Comparison of ENCODE assay signal across 3 cellular contexts in genomic region chr10:48431871-48432270, GRCh38.
TF ChIP-seq lines count a peak whose summit lies in the region.

No MANE protein-coding gene starts in this region.

TF ChIP-seq in IMR-90, 13 proteins besides CTCF, POLR2A, EP300 and RAD21:
- no peak for TF ChIP-seq MXI1 (IDR thresholded peaks at IDR 0.05; ENCODE audit: borderline replicate concordance, low read depth, low read length)
- TF ChIP-seq MAZ (IDR thresholded peaks at IDR 0.05; ENCODE audit: borderline replicate concordance, low read depth, low read length), result no peak
- TF ChIP-seq FOS (IDR thresholded peaks at IDR 0.05; ENCODE audit: low read depth, low read length), result no peak
- TF ChIP-seq NFE2L2 (IDR thresholded peaks at IDR 0.05; ENCODE audit: low read depth, low read length), result no peak
- TF ChIP-seq CEBPB (IDR thresholded peaks at IDR 0.05; ENCODE audit: low read depth, low read length), result no peak
- TF ChIP-seq, protein P1, sequence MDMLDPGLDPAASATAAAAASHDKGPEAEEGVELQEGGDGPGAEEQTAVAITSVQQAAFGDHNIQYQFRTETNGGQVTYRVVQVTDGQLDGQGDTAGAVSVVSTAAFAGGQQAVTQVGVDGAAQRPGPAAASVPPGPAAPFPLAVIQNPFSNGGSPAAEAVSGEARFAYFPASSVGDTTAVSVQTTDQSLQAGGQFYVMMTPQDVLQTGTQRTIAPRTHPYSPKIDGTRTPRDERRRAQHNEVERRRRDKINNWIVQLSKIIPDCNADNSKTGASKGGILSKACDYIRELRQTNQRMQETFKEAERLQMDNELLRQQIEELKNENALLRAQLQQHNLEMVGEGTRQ (IDR thresholded peaks at IDR 0.05; ENCODE audit: low read depth, low read length), result no peak
- no peak for TF ChIP-seq MAFK (IDR thresholded peaks at IDR 0.05; ENCODE audit: low read depth, low read length)
- no peak for TF ChIP-seq CHD1 (IDR thresholded peaks at IDR 0.05; ENCODE audit: low read depth, low read length)
- TF ChIP-seq SMC3 (IDR thresholded peaks at IDR 0.05; ENCODE audit: low read depth, low read length), result no peak
- no peak for TF ChIP-seq ELK1 (IDR thresholded peaks at IDR 0.05; ENCODE audit: borderline replicate concordance, low read depth, low read length)
- no peak for TF ChIP-seq RFX5 (IDR thresholded peaks at IDR 0.05; ENCODE audit: low read depth, low read length)
- no peak for TF ChIP-seq BHLHE40 (IDR thresholded peaks at IDR 0.05; ENCODE audit: low read depth, low read length)
- no peak for TF ChIP-seq RCOR1 (IDR thresholded peaks at IDR 0.05; ENCODE audit: insufficient replicate concordance, low read length)

TF ChIP-seq in K562, 482 proteins besides CTCF, POLR2A, EP300 and RAD21 (continues in another document):
- no peak for TF ChIP-seq ZNF511 (CRISPR knock-in tag; IDR thresholded peaks at IDR 0.05)
- peak; percentile 47 for TF ChIP-seq MTA2 (IDR thresholded peaks at IDR 0.05; ENCODE audit: low read depth)
- TF ChIP-seq, protein P2, sequence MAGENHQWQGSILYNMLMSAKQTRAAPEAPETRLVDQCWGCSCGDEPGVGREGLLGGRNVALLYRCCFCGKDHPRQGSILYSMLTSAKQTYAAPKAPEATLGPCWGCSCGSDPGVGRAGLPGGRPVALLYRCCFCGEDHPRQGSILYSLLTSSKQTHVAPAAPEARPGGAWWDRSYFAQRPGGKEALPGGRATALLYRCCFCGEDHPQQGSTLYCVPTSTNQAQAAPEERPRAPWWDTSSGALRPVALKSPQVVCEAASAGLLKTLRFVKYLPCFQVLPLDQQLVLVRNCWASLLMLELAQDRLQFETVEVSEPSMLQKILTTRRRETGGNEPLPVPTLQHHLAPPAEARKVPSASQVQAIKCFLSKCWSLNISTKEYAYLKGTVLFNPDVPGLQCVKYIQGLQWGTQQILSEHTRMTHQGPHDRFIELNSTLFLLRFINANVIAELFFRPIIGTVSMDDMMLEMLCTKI (IDR thresholded peaks at IDR 0.05; ENCODE audit: partially characterized antibody), result no peak
- 0 out of 2 replicates have a peak, but pooled peaks have one; percentile 37 for TF ChIP-seq ARID3A (IDR thresholded peaks at IDR 0.05; ENCODE audit: borderline replicate concordance, low read depth, low read length)
- TF ChIP-seq TAL1 (IDR thresholded peaks at IDR 0.05), result peak; percentile 64
- TF ChIP-seq, protein P3, sequence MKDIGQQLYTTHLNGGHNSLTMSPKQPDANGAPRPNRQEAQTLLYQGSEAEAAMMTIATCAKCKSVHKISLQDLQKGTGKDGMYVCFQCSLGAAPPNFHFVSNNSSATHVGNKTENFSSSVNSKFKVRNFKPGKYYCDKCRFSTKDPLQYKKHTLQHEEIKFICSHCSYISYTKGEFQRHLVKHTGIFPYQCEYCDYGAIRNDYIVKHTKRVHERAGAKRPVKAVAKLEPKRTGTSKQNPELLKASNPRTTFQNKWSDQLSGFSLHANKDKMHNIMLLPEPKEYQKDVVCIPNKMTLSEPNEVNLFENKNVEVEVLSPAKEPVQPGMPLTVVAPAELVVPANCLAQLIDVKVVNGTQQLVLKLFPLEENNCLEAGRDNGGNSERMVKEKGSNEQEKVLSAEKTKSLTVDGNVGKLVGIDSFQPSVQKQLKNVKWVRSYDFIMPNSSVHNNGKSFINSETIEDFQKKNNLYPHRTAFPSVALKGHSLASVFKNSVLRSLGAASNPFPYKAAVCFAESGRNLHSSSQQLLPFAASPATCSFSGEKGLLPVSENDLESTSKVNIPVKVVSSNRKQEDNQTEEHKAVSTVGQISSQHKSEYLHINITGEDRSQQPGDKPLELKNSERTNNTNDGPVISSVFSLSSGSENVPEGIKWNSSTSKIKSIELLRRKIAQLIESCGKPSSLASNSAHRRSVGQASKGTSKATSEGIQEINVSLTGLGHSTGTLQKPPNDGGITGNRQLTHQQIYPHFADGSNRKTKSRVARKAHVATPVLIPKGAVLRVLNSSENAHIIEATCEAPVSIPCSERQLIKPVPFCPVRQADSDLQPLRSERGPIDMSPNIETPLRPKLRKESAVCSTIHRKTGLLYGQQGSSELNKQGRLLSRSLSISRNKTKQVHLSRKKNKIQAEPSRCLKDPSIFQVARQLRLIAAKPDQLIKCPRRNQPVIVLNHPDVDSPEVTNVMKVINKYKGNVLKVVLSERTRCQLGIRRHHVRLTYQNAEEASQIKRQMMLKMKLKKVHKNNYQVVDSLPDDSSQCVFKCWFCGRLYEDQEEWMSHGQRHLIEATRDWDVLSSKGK (CRISPR knock-in tag; IDR thresholded peaks at IDR 0.05), result no peak
- TF ChIP-seq SOX6 (IDR thresholded peaks at IDR 0.05), result peak; percentile 42; the same call in 1 of the 2 replicates
- TF ChIP-seq MEIS2 (IDR thresholded peaks at IDR 0.05; ENCODE audit: partially characterized antibody), result peak; percentile 38
- TF ChIP-seq ARID1B (IDR thresholded peaks at IDR 0.05), result peak; percentile 88
- TF ChIP-seq RNF2 (IDR thresholded peaks at IDR 0.05), result 0 out of 2 replicates have a peak, but pooled peaks have one; percentile 24
- peak; percentile 58 for TF ChIP-seq SMARCB1 (IDR thresholded peaks at IDR 0.05; ENCODE audit: insufficient read length, low read depth)
- no peak for TF ChIP-seq HDAC1 (IDR thresholded peaks at IDR 0.05)
- TF ChIP-seq ZNF583 (CRISPR knock-in tag; IDR thresholded peaks at IDR 0.05), result no peak
- no peak for TF ChIP-seq GABPB2 (CRISPR knock-in tag; conservative IDR thresholded peaks at IDR 0.05)
- no peak for TF ChIP-seq NR2F6 (CRISPR knock-in tag; IDR thresholded peaks at IDR 0.05)
- TF ChIP-seq NCOR1 (IDR thresholded peaks at IDR 0.05), result peak; percentile 35; the same call in 1 of the 2 replicates
- TF ChIP-seq TEAD1 (CRISPR knock-in tag; IDR thresholded peaks at IDR 0.05), result no peak
- peak; percentile 51 for TF ChIP-seq CBFA2T2 (conservative IDR thresholded peaks at IDR 0.05)
- 0 out of 2 replicates have a peak, but pooled peaks have one; percentile 55 for TF ChIP-seq EHMT2 (IDR thresholded peaks at IDR 0.05)
- peak; percentile 4; the same call in 1 of the 2 replicates for TF ChIP-seq NFIC (IDR thresholded peaks at IDR 0.05)
- peak; percentile 77 for TF ChIP-seq TCF3 (CRISPR knock-in tag; IDR thresholded peaks at IDR 0.05)
- peak; percentile 22; the same call in 1 of the 2 replicates for TF ChIP-seq ESRRA (IDR thresholded peaks at IDR 0.05; ENCODE audit: borderline replicate concordance, low read depth)
- TF ChIP-seq ZNF121 (CRISPR knock-in tag; conservative IDR thresholded peaks at IDR 0.05), result no peak
- TF ChIP-seq ARHGAP35 (IDR thresholded peaks at IDR 0.05; ENCODE audit: partially characterized antibody), result no peak

TF ChIP-seq in SK-N-SH, 30 proteins besides CTCF, POLR2A, EP300 and RAD21:
- TF ChIP-seq RFX5 (IDR thresholded peaks at IDR 0.05; ENCODE audit: low read length) (no peak), GABPA (IDR thresholded peaks at IDR 0.05; ENCODE audit: low read depth) (no peak), IRF3 (IDR thresholded peaks at IDR 0.05; ENCODE audit: low read depth, low read length) (no peak), MXI1 (IDR thresholded peaks at IDR 0.05; ENCODE audit: low read depth, low read length) (no peak), NFIC (IDR thresholded peaks at IDR 0.05; ENCODE audit: borderline replicate concordance) (no peak), RCOR1 (IDR thresholded peaks at IDR 0.05; ENCODE audit: low read length) (no peak)
